In genomic region chr10:68696018-68696417, GRCh38 we compare ENCODE assay signal across 1 cellular context.
TF ChIP-seq lines count a peak whose summit lies in the region.

No MANE protein-coding gene starts in this region.

TF ChIP-seq in H1, 55 proteins besides CTCF, POLR2A, EP300 and RAD21 (continued from another document):
- no peak for TF ChIP-seq KDM4A (IDR thresholded peaks at IDR 0.05; ENCODE audit: low read depth, low read length, severe bottlenecking)
